8 cellular contexts compared by ENCODE assay signal in the genomic region with DNA sequence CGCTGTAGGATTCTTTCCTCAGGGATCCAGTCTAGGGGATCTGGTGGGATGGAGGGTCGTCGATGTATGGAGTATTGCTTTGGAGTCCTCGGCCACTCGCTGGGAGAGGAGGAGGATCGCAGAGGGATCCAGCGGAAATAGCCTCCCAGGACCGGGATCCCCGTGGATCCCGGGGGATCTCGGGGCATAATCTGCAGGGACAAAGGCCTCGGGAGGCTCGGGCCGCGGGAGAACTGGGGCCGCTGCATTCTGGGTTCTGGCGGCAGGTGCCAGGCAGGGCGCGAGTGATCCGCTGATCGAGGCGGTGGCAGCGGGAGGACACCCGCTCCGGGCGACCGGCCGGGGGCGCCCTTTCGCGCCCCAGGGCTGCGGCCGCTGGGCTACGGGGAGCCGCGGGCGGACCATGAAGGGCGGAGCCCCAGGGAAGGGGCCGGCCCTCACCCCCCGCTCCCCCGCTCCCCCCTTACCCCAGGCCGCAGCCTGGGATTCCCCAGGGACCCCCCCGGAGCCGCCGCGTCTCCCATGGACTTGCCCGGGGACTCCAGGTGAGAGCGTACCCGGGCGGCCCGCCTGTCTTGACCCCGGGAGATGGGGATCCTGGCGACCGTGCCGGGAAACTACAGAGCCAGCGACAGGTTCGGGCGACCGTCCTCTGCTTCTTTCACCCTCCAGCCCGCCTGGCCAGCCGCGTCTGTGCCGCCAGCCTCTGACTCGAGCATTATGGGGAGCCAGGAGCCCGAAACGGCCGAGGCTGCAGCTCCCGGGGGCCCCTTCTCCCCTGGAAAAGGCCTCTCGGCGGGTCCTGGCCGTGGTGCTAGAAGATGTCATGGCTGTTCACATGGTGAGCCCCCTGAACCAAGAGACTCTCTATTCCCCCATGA. TPM values are rescaled to one million over a fixed set of nuclear protein-coding genes. Genes with fewer than 3 reads are reported as not detected.
DNase-seq lines count a peak whose midpoint lies in the region; ATAC-seq, FAIRE-seq and TF ChIP-seq lines count a peak whose summit lies in the region.

No MANE protein-coding gene starts in this region.

- peak overlapping the region; percentile 86 for H3K27ac ChIP-seq in CD8-positive, alpha-beta T cell (ENCODE audit: low read depth, low read length)
- peak overlapping the region; percentile 87 for H3K27ac ChIP-seq in HL-60 (replicated peaks)

- H3K27ac Mint-ChIP-seq in CD8-positive, alpha-beta T cell: peak overlapping the region; percentile 98
- H3K27ac Mint-ChIP-seq in activated T-helper 2 cell treated with anti-CD3 and anti-CD28 coated beads, Interferon-gamma antibody, Interleukin-2, Interleukin-4, amounts not matched to agents 10 μg/mL and 5 μg/mL and 100 μg/mL, durations not matched to agents 14 hours and 24 hours and 36 hours: peak overlapping the region; percentile 97
- H3K27ac Mint-ChIP-seq in nephron progenitor cell: peak overlapping the region; percentile 98

- peak overlapping the region; percentile 99 for H3K4me3 Mint-ChIP-seq in CD8-positive, alpha-beta T cell
- H3K4me3 Mint-ChIP-seq in activated T-helper 2 cell treated with anti-CD3 and anti-CD28 coated beads, Interferon-gamma antibody, Interleukin-2, Interleukin-4, amounts not matched to agents 10 μg/mL and 5 μg/mL and 100 μg/mL, durations not matched to agents 14 hours and 24 hours and 36 hours (ENCODE audit: low read depth): peak overlapping the region; percentile 98
- peak overlapping the region; percentile 98 for H3K4me3 Mint-ChIP-seq in nephron progenitor cell

- no peaks in the 10 kb centered on the region for H3K9me3 Mint-ChIP-seq in CD8-positive, alpha-beta T cell
- H3K9me3 Mint-ChIP-seq in activated T-helper 2 cell treated with anti-CD3 and anti-CD28 coated beads, Interferon-gamma antibody, Interleukin-2, Interleukin-4, amounts not matched to agents 10 μg/mL and 5 μg/mL and 100 μg/mL, durations not matched to agents 14 hours and 24 hours and 36 hours: no peaks in the 10 kb centered on the region
- no peaks in the 10 kb centered on the region for H3K9me3 Mint-ChIP-seq in nephron progenitor cell

- intact Hi-C loops in CD8-positive, alpha-beta T cell (cut with DNase I, micrococcal nuclease): loop anchor here (1.0 to 10.0 kb wide), 6 partner anchors 43 to 655 kb away; a partner anchor contains a TSS
- intact Hi-C loops in activated T-helper 2 cell treated with anti-CD3 and anti-CD28 coated beads, Interferon-gamma antibody, Interleukin-2, Interleukin-4, amounts not matched to agents 10 μg/mL and 5 μg/mL and 100 μg/mL, durations not matched to agents 14 hours and 24 hours and 36 hours (cut with micrococcal nuclease): loop anchor here (1.0 kb wide), 1 partner anchor 221 kb away; a partner anchor contains a TSS

- H3K4me1 ChIP-seq in CD8-positive, alpha-beta T cell (ENCODE audit: insufficient read depth, low read length): peaks cover 20% of the 10 kb centered on the region

- peaks cover 10% of the 10 kb centered on the region for H3K36me3 ChIP-seq in CD8-positive, alpha-beta T cell (ENCODE audit: insufficient read depth, low read length)

- CTCF ChIA-PET in CD8-positive, alpha-beta T cell (lab: Charles Lee): interaction anchor here (1.0 to 1.8 kb wide), 10 partner anchors 10 to 49 kb away, joined by 3 to 9 read pairs (median 4); no protein-coding TSS in a partner anchor

- peaks cover 43% of the 10 kb centered on the region for H3K36me3 Mint-ChIP-seq in CD8-positive, alpha-beta T cell
- H3K36me3 Mint-ChIP-seq in activated T-helper 2 cell treated with anti-CD3 and anti-CD28 coated beads, Interferon-gamma antibody, Interleukin-2, Interleukin-4, amounts not matched to agents 10 μg/mL and 5 μg/mL and 100 μg/mL, durations not matched to agents 14 hours and 24 hours and 36 hours (ENCODE audit: low read depth): peaks cover 47% of the 10 kb centered on the region
- H3K36me3 Mint-ChIP-seq in nephron progenitor cell (ENCODE audit: low read depth): peaks cover 17% of the 10 kb centered on the region

- POLR2A ChIA-PET in CD8-positive, alpha-beta T cell (lab: Charles Lee): interaction anchor here (0.5 to 2.0 kb wide), 14 partner anchors 8 to 560 kb away, joined by 3 to 28 read pairs (median 3); a partner anchor contains a TSS

- H3K9me3 ChIP-seq in CD8-positive, alpha-beta T cell (ENCODE audit: low read length): no peaks in the 10 kb centered on the region

- DNase-seq in CD8-positive, alpha-beta T cell: peak; percentile 51 to 78 (median 70)
- peak; percentile 56 to 69 for DNase-seq in HL-60 (ENCODE audit: low read depth in 1 of 2, low spot score in 1 of 2)
- DNase-seq in RCC 7860 (ENCODE audit: low spot score): peak; percentile 48
- DNase-seq in activated T-helper 2 cell treated with anti-CD3 and anti-CD28 coated beads, Interferon-gamma antibody, Interleukin-2, Interleukin-4, amounts not matched to agents 10 μg/mL and 5 μg/mL and 100 μg/mL, durations not matched to agents 14 hours and 24 hours and 36 hours (ENCODE audit: low spot score): peak; percentile 76
- DNase-seq in fibroblast of pulmonary artery (ENCODE audit: low read depth): peak; percentile 68
- peak; percentile 61 for DNase-seq in nephron progenitor cell
- peak; percentile 55 for DNase-seq in stromal cell of bone marrow (ENCODE audit: low read depth)

- ATAC-seq in CD8-positive, alpha-beta T cell: peak; percentile 58
- peak; percentile 35 for ATAC-seq in GM19395 (IDR thresholded peaks at IDR 0.05; ENCODE audit: unreplicated experiment)

- no peaks in the 10 kb centered on the region for H3K27me3 ChIP-seq in CD8-positive, alpha-beta T cell (ENCODE audit: insufficient read depth, low read length)
- H3K27me3 ChIP-seq in HL-60 (ENCODE audit: insufficient read depth, poor library complexity, severe bottlenecking): no peaks in the 10 kb centered on the region

- no peak for FAIRE-seq in RCC 7860 (lab: Jason Lieb, UNC)

- peak; percentile 75 for TF ChIP-seq CTCF in CD8-positive, alpha-beta T cell (IDR thresholded peaks at IDR 0.05)
- TF ChIP-seq CTCF in HL-60 (IDR thresholded peaks at IDR 0.05; ENCODE audit: insufficient read depth, low read length) (peak; percentile 71), fibroblast of pulmonary artery (IDR thresholded peaks at IDR 0.05; ENCODE audit: low read length, missing control alignments) (peak; percentile 24), nephron progenitor cell (IDR thresholded peaks at IDR 0.05) (peak; percentile 51)

- H3K4me3 ChIP-seq in CD8-positive, alpha-beta T cell (ENCODE audit: low read depth, low read length): peak overlapping the region; percentile 100
- peak overlapping the region; percentile 85 for H3K4me3 ChIP-seq in HL-60 (replicated peaks; ENCODE audit: insufficient read depth, low read length)
- H3K4me3 ChIP-seq in fibroblast of pulmonary artery (replicated peaks; ENCODE audit: low read depth, low read length): peak overlapping the region; percentile 94

- H3K4me1 Mint-ChIP-seq in CD8-positive, alpha-beta T cell (ENCODE audit: low read depth): peaks cover 26% of the 10 kb centered on the region
- peaks cover 15% of the 10 kb centered on the region for H3K4me1 Mint-ChIP-seq in activated T-helper 2 cell treated with anti-CD3 and anti-CD28 coated beads, Interferon-gamma antibody, Interleukin-2, Interleukin-4, amounts not matched to agents 10 μg/mL and 5 μg/mL and 100 μg/mL, durations not matched to agents 14 hours and 24 hours and 36 hours (ENCODE audit: low read depth)
- H3K4me1 Mint-ChIP-seq in nephron progenitor cell: peaks cover 23% of the 10 kb centered on the region

- no peaks in the 10 kb centered on the region for H3K27me3 Mint-ChIP-seq in CD8-positive, alpha-beta T cell (ENCODE audit: low read depth)
- H3K27me3 Mint-ChIP-seq in activated T-helper 2 cell treated with anti-CD3 and anti-CD28 coated beads, Interferon-gamma antibody, Interleukin-2, Interleukin-4, amounts not matched to agents 10 μg/mL and 5 μg/mL and 100 μg/mL, durations not matched to agents 14 hours and 24 hours and 36 hours (ENCODE audit: low read depth): no peaks in the 10 kb centered on the region
- peaks cover 22% of the 10 kb centered on the region for H3K27me3 Mint-ChIP-seq in nephron progenitor cell (ENCODE audit: low read depth, poor library complexity)

RNA-seq across cellular contexts. Expression of a gene that starts 0.6 kb away (rescaled TPM):
- total RNA-seq in CD8-positive, alpha-beta T cell: 10 to 100 TPM; 48.4 to 51.0 TPM
- total RNA-seq in activated T-helper 2 cell treated with anti-CD3 and anti-CD28 coated beads, Interferon-gamma antibody, Interleukin-2, Interleukin-4, amounts not matched to agents 10 μg/mL and 5 μg/mL and 100 μg/mL, durations not matched to agents 14 hours and 24 hours and 36 hours: 84.0 and 90.5 TPM in 2 replicates

RNA-seq across cellular contexts. Expression of a gene that starts 6.9 kb away (rescaled TPM):
- 100 to 1,000 TPM; 222 to 224 TPM for total RNA-seq in CD8-positive, alpha-beta T cell
- total RNA-seq in activated T-helper 2 cell treated with anti-CD3 and anti-CD28 coated beads, Interferon-gamma antibody, Interleukin-2, Interleukin-4, amounts not matched to agents 10 μg/mL and 5 μg/mL and 100 μg/mL, durations not matched to agents 14 hours and 24 hours and 36 hours: 107 TPM in 2 replicates

RNA-seq across cellular contexts. Expression of a gene that starts 41.2 kb away (rescaled TPM):
- total RNA-seq in CD8-positive, alpha-beta T cell: 10 to 100 TPM; 15.6 to 17.5 TPM
- 11.4 and 12.4 TPM in 2 replicates for total RNA-seq in activated T-helper 2 cell treated with anti-CD3 and anti-CD28 coated beads, Interferon-gamma antibody, Interleukin-2, Interleukin-4, amounts not matched to agents 10 μg/mL and 5 μg/mL and 100 μg/mL, durations not matched to agents 14 hours and 24 hours and 36 hours

RNA-seq across cellular contexts. Expression of a gene that starts 47.6 kb away (rescaled TPM):
- total RNA-seq in CD8-positive, alpha-beta T cell: 10 to 100 TPM; 70.1 to 85.6 TPM
- 83.6 TPM in 2 replicates for total RNA-seq in activated T-helper 2 cell treated with anti-CD3 and anti-CD28 coated beads, Interferon-gamma antibody, Interleukin-2, Interleukin-4, amounts not matched to agents 10 μg/mL and 5 μg/mL and 100 μg/mL, durations not matched to agents 14 hours and 24 hours and 36 hours

Comparison
In these comparisons a context has a peak if more than half of its experiments do, and no peak if none do; other contexts are left out.
1. Peak in every context shown above with its lines: DNase-seq, ATAC-seq, H3K4me3 ChIP-seq and H3K27ac ChIP-seq.
2. CTCF ChIP-seq: peak in every context shown above with its lines; median percentile 75 in CD8-positive, alpha-beta T cell; 71 in HL-60; 51 in nephron progenitor cell; 24 in fibroblast of pulmonary artery.